Comparison of ENCODE assay signal across 1 cellular context in the genomic region with DNA sequence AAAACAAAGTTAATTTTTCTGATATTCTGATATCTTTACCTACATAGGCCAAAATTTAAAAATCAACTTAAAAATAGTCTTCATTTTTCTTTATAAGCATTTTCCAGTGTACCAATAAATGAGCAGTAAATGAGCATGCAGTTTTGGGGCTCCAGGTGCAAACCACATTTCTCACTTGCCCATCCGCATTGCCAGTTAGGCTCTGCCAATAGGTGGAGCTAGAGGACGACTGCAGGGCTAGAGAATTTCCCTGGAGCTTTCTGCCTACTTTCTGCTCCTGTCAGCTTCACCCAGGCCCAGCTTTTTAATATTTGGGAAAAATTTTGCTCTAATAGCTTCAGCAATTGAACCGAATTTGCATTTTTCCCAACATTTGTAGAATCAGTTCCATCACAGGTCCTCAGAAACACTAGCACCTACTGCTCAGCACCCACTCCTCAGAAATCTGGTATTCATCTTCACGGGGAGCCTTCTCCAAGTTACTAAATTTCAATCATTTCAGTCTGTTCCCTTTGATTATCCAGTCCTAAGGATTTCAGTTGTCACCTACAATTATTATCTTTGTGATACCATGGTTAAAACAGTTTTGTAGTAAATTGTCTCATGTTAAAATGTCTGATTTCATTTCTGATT.
TF ChIP-seq lines count a peak whose summit lies in the region.

No MANE protein-coding gene starts in this region.

TF ChIP-seq in WTC11, 78 proteins besides CTCF, POLR2A, EP300 and RAD21 (continued from another document):
- no peak for TF ChIP-seq ZBTB43 (CRISPR knock-in tag; IDR thresholded peaks at IDR 0.05)
- no peak for TF ChIP-seq FOXP4 (CRISPR knock-in tag; IDR thresholded peaks at IDR 0.05)
- no peak for TF ChIP-seq NR2C2 (CRISPR knock-in tag; IDR thresholded peaks at IDR 0.05)
- no peak for TF ChIP-seq ZNF396 (CRISPR knock-in tag; IDR thresholded peaks at IDR 0.05; ENCODE audit: borderline replicate concordance)
- no peak for TF ChIP-seq CBFB (CRISPR knock-in tag; IDR thresholded peaks at IDR 0.05; ENCODE audit: low read depth)
- TF ChIP-seq ZNF281 (CRISPR knock-in tag; IDR thresholded peaks at IDR 0.05): no peak
- no peak for TF ChIP-seq FOXP1 (CRISPR knock-in tag; IDR thresholded peaks at IDR 0.05; ENCODE audit: borderline replicate concordance)
- no peak for TF ChIP-seq JAZF1 (CRISPR knock-in tag; IDR thresholded peaks at IDR 0.05)
